ENCODE assay signal across 23 cellular contexts in the genomic region with DNA sequence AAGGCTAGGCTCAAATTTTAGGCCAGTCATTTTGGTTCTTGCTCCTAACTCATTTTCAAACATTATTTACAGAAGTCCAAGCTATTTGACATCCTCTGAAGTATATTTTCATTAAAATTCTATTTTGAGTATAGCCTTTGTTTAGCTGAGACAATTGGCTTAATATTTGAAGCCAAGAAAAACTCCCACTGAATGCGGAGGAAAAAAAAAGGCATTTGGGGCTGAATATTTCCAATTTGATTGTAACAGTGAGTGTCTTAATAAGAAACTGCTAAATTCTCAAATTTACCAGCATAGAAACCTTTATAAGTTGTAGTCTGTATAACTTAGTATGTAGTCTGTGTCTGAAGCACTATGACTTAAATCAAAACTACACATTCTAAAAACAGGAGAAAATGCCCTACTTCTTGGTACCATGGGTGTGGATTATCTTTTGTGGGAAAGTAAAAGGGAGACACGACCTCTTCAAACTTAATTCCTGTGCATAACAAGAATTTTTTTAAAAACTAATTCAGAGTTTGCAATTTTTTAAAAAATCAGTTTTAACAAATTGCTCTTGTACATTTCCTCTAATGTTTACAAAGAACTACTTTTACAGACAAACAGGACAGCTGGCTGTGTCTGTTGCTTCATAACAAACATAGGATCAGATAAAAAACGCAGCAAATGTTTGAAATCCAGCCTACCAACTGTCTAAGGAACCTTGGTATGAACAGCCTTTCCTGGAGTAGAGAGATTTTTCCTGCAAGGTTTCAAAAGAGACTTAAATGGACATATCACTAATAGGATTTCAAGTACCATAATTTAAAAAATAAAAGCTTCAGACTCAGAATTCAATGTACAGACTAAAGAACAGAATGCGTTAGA. TPM values are rescaled to one million over a fixed set of nuclear protein-coding genes. Genes with fewer than 3 reads are reported as not detected.
DNase-seq lines count a peak whose midpoint lies in the region; ATAC-seq and TF ChIP-seq lines count a peak whose summit lies in the region.
"Had no signal": no experiment of that assay in that cellular context is flagged by ENCODE, and none has a peak within 500 bp of the region (broad histone marks: within the 10 kb centered on the region; RNA-seq: fewer than 3 reads in every experiment).

No MANE protein-coding gene starts in this region.

- TF ChIP-seq CTCF in brain (conservative IDR thresholded peaks at IDR 0.05) (no peak), psoas muscle (IDR thresholded peaks at IDR 0.05) (no peak)

- peak overlapping the region in 3 of 5 experiments; percentile 64 to 88 (median 81) for H3K27ac Mint-ChIP-seq in brain
- H3K27ac Mint-ChIP-seq: activated naive CD4-positive, alpha-beta T cell treated with anti-CD3 and anti-CD28 coated beads, Interleukin-2, amount 10 ng/mL, durations not matched to agents 7 days and 5 days; CD8-positive, alpha-beta T cell; dendritic cell treated with granulocyte-macrophage colony-stimulating factor and Interleukin-4, amounts not matched to agents 40 ng/mL and 50 ng/mL, for 4 days; WTC11 had no signal

- WGBS in psoas muscle, 3 donors: 66 to 70% (median 70%) methylated on average over 4 of the region's 4 CpGs
- WGBS in aorta, 2 donors: 51 to 54% methylated on average over 4 of the region's 4 CpGs

- intact Hi-C loops in psoas muscle (cut with DNase I) (no loop called here), aorta (cut with DNase I) (no loop called here)

- no peak for ATAC-seq in psoas muscle
- no peak for ATAC-seq in aorta (ENCODE audit: low FRiP score)
- ATAC-seq: CD8-positive, alpha-beta T cell; foreskin keratinocyte; HepG2; WTC11 had no signal

- no peaks in the 10 kb centered on the region for H3K4me1 ChIP-seq in psoas muscle
- H3K4me1 ChIP-seq in aorta (ENCODE audit: control insufficient read depth in 1 of 2, insufficient read depth in 2 of 2, low read length in 2 of 2): no peaks in the 10 kb centered on the region

- H3K36me3 Mint-ChIP-seq in brain: peaks cover 59% of the 10 kb centered on the region
- H3K36me3 Mint-ChIP-seq: CD8-positive, alpha-beta T cell; WTC11 had no signal

- H3K4me3 Mint-ChIP-seq in brain: no peak overlapping the region
- H3K4me3 Mint-ChIP-seq: activated naive CD4-positive, alpha-beta T cell treated with anti-CD3 and anti-CD28 coated beads, Interleukin-2, amount 10 ng/mL, durations not matched to agents 7 days and 5 days; CD8-positive, alpha-beta T cell; dendritic cell treated with granulocyte-macrophage colony-stimulating factor and Interleukin-4, amounts not matched to agents 40 ng/mL and 50 ng/mL, for 4 days; WTC11 had no signal

- no peak overlapping the region for H3K27ac ChIP-seq in psoas muscle
- no peak overlapping the region for H3K27ac ChIP-seq in aorta (ENCODE audit: low read depth in 1 of 2, low read length in 2 of 2)
- H3K27ac ChIP-seq: foreskin keratinocyte had no signal

- H3K4me3 ChIP-seq in psoas muscle: no peak overlapping the region
- H3K4me3 ChIP-seq in aorta (ENCODE audit: low read length in 2 of 2): no peak overlapping the region
- H3K4me3 ChIP-seq: ovary, right lobe of liver had no signal

- H3K27me3 Mint-ChIP-seq in brain: no peaks in the 10 kb centered on the region
- H3K27me3 Mint-ChIP-seq: activated naive CD4-positive, alpha-beta T cell treated with anti-CD3 and anti-CD28 coated beads, Interleukin-2, amount 10 ng/mL, durations not matched to agents 7 days and 5 days; dendritic cell treated with granulocyte-macrophage colony-stimulating factor and Interleukin-4, amounts not matched to agents 40 ng/mL and 50 ng/mL, for 4 days had no signal

- no peaks in the 10 kb centered on the region for H3K9me3 ChIP-seq in psoas muscle
- no peaks in the 10 kb centered on the region for H3K9me3 ChIP-seq in aorta (ENCODE audit: control insufficient read depth, low read length)
- H3K9me3 ChIP-seq: ovary, right lobe of liver, SK-N-SH had no signal

- H3K9me3 Mint-ChIP-seq in brain: no peaks in the 10 kb centered on the region
- H3K9me3 Mint-ChIP-seq: activated naive CD4-positive, alpha-beta T cell treated with anti-CD3 and anti-CD28 coated beads, Interleukin-2, amount 10 ng/mL, durations not matched to agents 7 days and 5 days; CD8-positive, alpha-beta T cell; dendritic cell treated with granulocyte-macrophage colony-stimulating factor and Interleukin-4, amounts not matched to agents 40 ng/mL and 50 ng/mL, for 4 days; WTC11 had no signal

- peaks cover 18% of the 10 kb centered on the region for H3K4me1 Mint-ChIP-seq in brain

- no peaks in the 10 kb centered on the region for H3K27me3 ChIP-seq in psoas muscle (ENCODE audit: insufficient read depth in 3 of 3, low read length in 2 of 3)
- H3K27me3 ChIP-seq in aorta (ENCODE audit: control insufficient read depth in 1 of 2, insufficient read depth in 2 of 2, low read length in 1 of 2): no peaks in the 10 kb centered on the region
- H3K27me3 ChIP-seq: foreskin keratinocyte, ovary, right lobe of liver had no signal

- peak; percentile 51 for DNase-seq in LHCN-M2 (ENCODE audit: low read depth)
- peak; percentile 32 for DNase-seq in iris pigment epithelial cell (ENCODE audit: low read depth)
- DNase-seq in pons (ENCODE audit: low spot score): peak; percentile 78
- no peak for DNase-seq in psoas muscle
- no peak for DNase-seq in AG20443 (ENCODE audit: low spot score)
- DNase-seq in aorta: no peak
- DNase-seq: activated CD4-positive, alpha-beta T cell treated with anti-CD3 and anti-CD28 coated beads, Interleukin-2, amount 50 U/mL, for 48 hours; activated naive CD4-positive, alpha-beta T cell treated with anti-CD3 and anti-CD28 coated beads, Interleukin-2, amount 10 ng/mL, durations not matched to agents 7 days and 5 days; CD8-positive, alpha-beta T cell; DMS53; foreskin keratinocyte; kidney glomerular epithelial cell; NCI-H2107; NCI-H510A treated with DMSO at 0.1 percent for 48 hours; ovary; right lobe of liver; SK-N-SH had no signal

- H3K36me3 ChIP-seq in psoas muscle (ENCODE audit: insufficient read depth in 1 of 2, low read depth in 1 of 2) (peaks cover 0 to 11% of the 10 kb centered on the region in 2 donors), aorta (ENCODE audit: control insufficient read depth in 1 of 2, insufficient read depth in 2 of 2, low read length in 1 of 2) (peaks cover 0 to 3% of the 10 kb centered on the region in 2 donors)
- H3K36me3 ChIP-seq: ovary had no signal

RNA-seq across cellular contexts. Expression of gene LMOD3, which starts 52.7 kb away (rescaled TPM):
- total RNA-seq in LHCN-M2 (2014; rRNA removed): 0.90 and 4.6 TPM in 2 replicates
- polyA plus RNA-seq in LHCN-M2 (2012): 1.4 TPM
- polyA plus RNA-seq in brain (ENCODE audit: insufficient read depth, low read depth, low replicate concordance): 0.15 TPM
- 100 to 1,000 TPM; 127 to 258 (median 174) TPM for total RNA-seq in psoas muscle
- polyA plus RNA-seq in psoas muscle: 100 to 1,000 TPM in 2 of 3 donors, 1 to 10 TPM in 1; 9.0 to 133 (median 129) TPM
- under 1 TPM in 1 of 2 donors, not detected in 1; 0.12 TPM for total RNA-seq in aorta
- not detected for polyA plus RNA-seq in aorta
- total RNA-seq: CD8-positive, alpha-beta T cell; foreskin keratinocyte; HepG2; mononuclear cell; T-helper 2 cell treated with Interferon-gamma antibody and Interleukin-4, amounts not matched to agents 100 ng/mL and 5 ng/mL, for 36 hours; WTC11 had no signal
- polyA plus RNA-seq: foreskin keratinocyte, HepG2, SK-N-SH had no signal

Comparison
In these comparisons a context has a peak if more than half of its experiments do, and no peak if none do; other contexts are left out.
1. DNase-seq: peak in LHCN-M2 (single experiment), iris pigment epithelial cell (single experiment) and pons (single experiment); none in psoas muscle (0 of 2), AG20443 (single experiment) and aorta (0 of 2).
2. RNA of gene LMOD3, which starts 52.7 kb away (total RNA-seq): 127 to 258 TPM in psoas muscle; 0.90 to 4.6 TPM in LHCN-M2 and 0.12 TPM in aorta; every median in the first group is over 10 times any median in the second.